ENCODE assay signal across 9 cellular contexts in genomic region chr19:4815426-4816387, GRCh38. TPM values are rescaled to one million over a fixed set of nuclear protein-coding genes. Genes with fewer than 3 reads are reported as not detected.
DNase-seq lines count a peak whose midpoint lies in the region; ATAC-seq and TF ChIP-seq lines count a peak whose summit lies in the region.
"Had no signal": no experiment of that assay in that cellular context is flagged by ENCODE, and none has a peak within 500 bp of the region (broad histone marks: within the 10 kb centered on the region; RNA-seq: fewer than 3 reads in every experiment).

No MANE protein-coding gene starts in this region.

- no peaks in the 10 kb centered on the region for H3K79me1 ChIP-seq in neuronal stem cell (ENCODE audit: low read depth, low read length)

- H4K8ac ChIP-seq in neuronal stem cell (ENCODE audit: low read depth, low read length), result peak overlapping the region; percentile 99

- peaks cover 34% of the 10 kb centered on the region for H3K4me1 ChIP-seq in SJSA1 (replicated peaks)
- peaks cover 6% of the 10 kb centered on the region for H3K4me1 ChIP-seq in foreskin keratinocyte
- no peaks in the 10 kb centered on the region for H3K4me1 ChIP-seq in neuronal stem cell (ENCODE audit: control insufficient read depth in 2 of 2, insufficient read depth in 1 of 2, low read depth in 1 of 2, low read length in 2 of 2)

- peak overlapping the region; percentile 77 for H2AFZ ChIP-seq in neuronal stem cell (ENCODE audit: low read length)

- peak overlapping the region; percentile 90 for H2BK15ac ChIP-seq in neuronal stem cell (ENCODE audit: low read length)

- no peak for TF ChIP-seq CTCF in foreskin keratinocyte (conservative IDR thresholded peaks at IDR 0.05)

- peaks cover 45% of the 10 kb centered on the region for H3K36me3 ChIP-seq in SJSA1
- H3K36me3 ChIP-seq in neuronal stem cell (replicated peaks in 1 of 2; ENCODE audit: control insufficient read depth in 2 of 2, insufficient read depth in 2 of 2, low read length in 2 of 2), result no peaks in the 10 kb centered on the region

- DNase-seq in GDM1 (lab: John Stamatoyannopoulos, UW), result peak; percentile 85
- peak; percentile 99 for DNase-seq in MV-4-11 (lab: John Stamatoyannopoulos, UW)
- peak; percentile 71 to 92 for DNase-seq in SJSA1 (ENCODE audit: low read depth in 1 of 2, low spot score in 2 of 2)
- peak; percentile 18 to 45 (median 42) for DNase-seq in activated naive CD4-positive, alpha-beta T cell (lab: John Stamatoyannopoulos, UW)
- DNase-seq in foreskin keratinocyte, result peak in 1 of 2 donors; percentile 80
- peak; percentile 82 for DNase-seq in neuronal stem cell (ENCODE audit: low spot score)
- DNase-seq in stromal cell of bone marrow (ENCODE audit: low read depth), result peak; percentile 89

- peak overlapping the region; percentile 82 for H3K18ac ChIP-seq in neuronal stem cell (ENCODE audit: low read length)

- peak overlapping the region; percentile 69 for H3K4ac ChIP-seq in neuronal stem cell (ENCODE audit: low read length)

- H4K91ac ChIP-seq in neuronal stem cell (ENCODE audit: low read depth, low read length, poor library complexity), result peak overlapping the region; percentile 99

- H3K27ac ChIP-seq in SJSA1 (no peak overlapping the region), foreskin keratinocyte (no peak overlapping the region), neuronal stem cell (replicated peaks; ENCODE audit: low read length) (no peak overlapping the region)
- H3K27ac ChIP-seq: neutrophil had no signal

- no peak overlapping the region for H2BK5ac ChIP-seq in neuronal stem cell (ENCODE audit: low read length)

- peak overlapping the region; percentile 37 for H3K4me2 ChIP-seq in neuronal stem cell (ENCODE audit: insufficient read depth, low read length, poor library complexity, severe bottlenecking)

- peak overlapping the region; percentile 49 for H3K14ac ChIP-seq in neuronal stem cell (ENCODE audit: low read length)

- ATAC-seq in foreskin keratinocyte (peak; percentile 41), GM21723 (IDR thresholded peaks at IDR 0.05; ENCODE audit: unreplicated experiment) (no peak)

- peak overlapping the region; percentile 99 for H2AK5ac ChIP-seq in neuronal stem cell (ENCODE audit: low read depth, low read length)

- peak overlapping the region; percentile 3 for H2BK12ac ChIP-seq in neuronal stem cell (ENCODE audit: low read length)

- peak overlapping the region; percentile 60 for H3K23ac ChIP-seq in neuronal stem cell (ENCODE audit: low read depth, low read length, poor library complexity)

- H3K9me3 ChIP-seq in SJSA1 (replicated peaks), result no peaks in the 10 kb centered on the region
- H3K9me3 ChIP-seq in neuronal stem cell (replicated peaks in 1 of 2; ENCODE audit: control insufficient read depth in 2 of 2, insufficient read depth in 1 of 2, low read depth in 1 of 2, low read length in 2 of 2), result peaks cover 3% of the 10 kb centered on the region in 2 donors
- H3K9me3 ChIP-seq: neutrophil had no signal

- no peak overlapping the region for H3K9ac ChIP-seq in neuronal stem cell (ENCODE audit: low read depth, low read length, poor library complexity)

- H2BK120ac ChIP-seq in neuronal stem cell (ENCODE audit: low read depth, low read length), result peak overlapping the region; percentile 78

- no peaks in the 10 kb centered on the region for H3K27me3 ChIP-seq in SJSA1 (replicated peaks)
- H3K27me3 ChIP-seq in foreskin keratinocyte, result no peaks in the 10 kb centered on the region
- H3K27me3 ChIP-seq in neuronal stem cell (ENCODE audit: control insufficient read depth in 3 of 3, insufficient read depth in 3 of 3, low read depth in 1 of 3, low read length in 3 of 3), result no peaks in the 10 kb centered on the region
- H3K27me3 ChIP-seq: neutrophil had no signal

- WGBS in neuronal stem cell (ENCODE audit: extremely low coverage in 2 of 2, insufficient read length in 2 of 2, insufficient replicate concordance in 1 of 2), 2 donors, result no CpG with 5 or more reads among the region's 36 CpGs

- H3K4me3 ChIP-seq in SJSA1, result no peak overlapping the region
- H3K4me3 ChIP-seq in neuronal stem cell (ENCODE audit: low read length in 2 of 2), result no peak overlapping the region

RNA-seq across cellular contexts. Expression of gene TICAM1, which starts 15.8 kb away (rescaled TPM):
- 3.7 and 4.1 TPM in 2 replicates for total RNA-seq in SJSA1 (2014; rRNA removed; shearing (Covaris generic))
- 14.6 and 16.6 TPM in 2 replicates for total RNA-seq in foreskin keratinocyte
- 24.4 and 26.4 TPM in 2 replicates for polyA plus RNA-seq in foreskin keratinocyte
- 1.4 TPM for polyA plus RNA-seq in neuronal stem cell (2013, experiment 1 of 2)
- 1.5 TPM for polyA plus RNA-seq in neuronal stem cell (2013, experiment 2 of 2)

RNA-seq across cellular contexts. Expression of gene FEM1A, which starts 24.2 kb away (rescaled TPM):
- 9.4 and 14.4 TPM in 2 replicates for total RNA-seq in SJSA1 (2014; rRNA removed; shearing (Covaris generic))
- 11.5 and 12.8 TPM in 2 replicates for total RNA-seq in foreskin keratinocyte
- 4.5 and 5.9 TPM in 2 replicates for polyA plus RNA-seq in foreskin keratinocyte
- polyA plus RNA-seq in neuronal stem cell (2013, experiment 1 of 2), result 5.5 TPM
- 5.6 TPM for polyA plus RNA-seq in neuronal stem cell (2013, experiment 2 of 2)

RNA-seq across cellular contexts. Expression of gene PLIN3, which starts 51.8 kb away (rescaled TPM):
- total RNA-seq in SJSA1 (2014; rRNA removed; shearing (Covaris generic)), result 178 and 210 TPM in 2 replicates
- total RNA-seq in foreskin keratinocyte, result 100 and 116 TPM in 2 replicates
- 105 and 115 TPM in 2 replicates for polyA plus RNA-seq in foreskin keratinocyte
- 47.6 TPM for polyA plus RNA-seq in neuronal stem cell (2013, experiment 1 of 2)
- 49.5 TPM for polyA plus RNA-seq in neuronal stem cell (2013, experiment 2 of 2)
